10 cellular contexts compared by ENCODE assay signal in the genomic region with DNA sequence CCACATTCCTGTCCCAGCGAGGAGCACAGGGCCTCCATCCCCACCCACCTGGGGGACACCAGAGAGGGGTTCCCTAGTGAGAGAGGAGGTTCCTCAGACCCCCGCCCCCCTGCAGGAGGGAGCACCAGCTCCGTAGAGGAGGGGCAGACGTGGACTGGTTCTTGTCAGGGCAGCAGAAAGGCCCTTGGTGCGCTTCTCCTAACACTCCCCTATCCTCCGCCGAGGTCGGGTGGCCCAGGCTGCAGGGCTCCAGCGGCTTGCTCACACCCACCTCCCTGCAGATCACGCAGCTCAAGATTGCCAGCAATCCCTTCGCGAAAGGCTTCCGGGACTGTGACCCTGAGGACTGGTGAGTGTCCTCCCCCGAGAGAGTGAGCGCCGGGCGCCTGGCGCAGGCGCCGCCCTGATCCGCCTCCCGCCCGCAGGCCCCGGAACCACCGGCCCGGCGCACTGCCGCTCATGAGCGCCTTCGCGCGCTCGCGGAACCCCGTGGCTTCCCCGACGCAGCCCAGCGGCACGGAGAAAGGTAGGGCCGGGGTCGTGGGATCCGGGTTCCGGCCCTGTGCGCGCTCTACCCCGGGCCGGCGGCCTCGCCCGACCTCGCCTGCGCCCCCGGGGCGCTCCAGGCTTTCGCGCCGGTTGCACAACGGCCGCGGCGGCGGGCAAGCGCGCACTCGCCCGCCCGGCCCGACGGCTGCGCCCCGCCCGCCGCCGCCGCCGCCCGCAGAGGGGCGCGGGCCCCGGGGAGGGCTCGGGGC. TPM values are rescaled to one million over a fixed set of nuclear protein-coding genes. Genes with fewer than 3 reads are reported as not detected.
A peak's percentile ranks its signal among the peaks of the same experiment; 100 is the strongest.
DNase-seq lines count a peak whose midpoint lies in the region; ATAC-seq and TF ChIP-seq lines count a peak whose summit lies in the region.
"Had no signal": no experiment of that assay in that cellular context is flagged by ENCODE, and none has a peak within 500 bp of the region (broad histone marks: within the 10 kb centered on the region; RNA-seq: fewer than 3 reads in every experiment).

No MANE protein-coding gene starts in this region.

- no peak overlapping the region for H3K27ac Mint-ChIP-seq in activated CD4-positive, alpha-beta T cell treated with anti-CD3 and anti-CD28 coated beads for 36 hours
- no peak overlapping the region for H3K27ac Mint-ChIP-seq in T-helper 17 cell
- no peak overlapping the region for H3K27ac Mint-ChIP-seq in stimulated activated memory B cell treated with anti-CD40 and anti-IgM and Interleukin-4, amounts not matched to agents 10 μg/mL and 1 μg/mL and 100 μg/mL, for 72 hours

- no peaks in the 10 kb centered on the region for H3K36me3 ChIP-seq in heart right ventricle

- ATAC-seq in activated CD4-positive, alpha-beta T cell treated with anti-CD3 and anti-CD28 coated beads for 36 hours, result peak; percentile 15
- ATAC-seq in T-helper 17 cell, result peak; percentile 52
- ATAC-seq in heart right ventricle, result peak in 3 of 8 donors; percentile 27 to 65 (median 43)
- ATAC-seq in stimulated activated memory B cell treated with anti-CD40 and anti-IgM and Interleukin-4, amounts not matched to agents 10 μg/mL and 1 μg/mL and 100 μg/mL, for 72 hours, result no peak
- no peak for ATAC-seq in HG02759 (IDR thresholded peaks at IDR 0.05; ENCODE audit: unreplicated experiment)

- POLR2A ChIA-PET in activated CD4-positive, alpha-beta T cell treated with anti-CD3 and anti-CD28 coated beads for 36 hours (lab: Charles Lee), result no interaction called here

- peaks cover 85 to 97% (median 96%) of the 10 kb centered on the region in 7 donors for H3K27me3 ChIP-seq in heart right ventricle

- peaks cover 7 to 28% (median 19%) of the 10 kb centered on the region in 9 donors for H3K4me1 ChIP-seq in heart right ventricle

- WGBS in heart right ventricle, 2 donors, result 2% methylated on average over 66 to 81 of the region's 81 CpGs

- no peaks in the 10 kb centered on the region for H3K9me3 Mint-ChIP-seq in activated CD4-positive, alpha-beta T cell treated with anti-CD3 and anti-CD28 coated beads for 36 hours (ENCODE audit: low read depth)
- H3K9me3 Mint-ChIP-seq in stimulated activated memory B cell treated with anti-CD40 and anti-IgM and Interleukin-4, amounts not matched to agents 10 μg/mL and 1 μg/mL and 100 μg/mL, for 72 hours, result no peaks in the 10 kb centered on the region

- H3K9me3 ChIP-seq in T-helper 17 cell (ENCODE audit: control insufficient read depth, low read length, poor library complexity, severe bottlenecking), result no peaks in the 10 kb centered on the region
- no peaks in the 10 kb centered on the region for H3K9me3 ChIP-seq in heart right ventricle

- TF ChIP-seq CTCF in heart right ventricle (IDR thresholded peaks at IDR 0.05), result no peak

- intact Hi-C loops in activated CD4-positive, alpha-beta T cell treated with anti-CD3 and anti-CD28 coated beads for 36 hours (cut with DNase I, micrococcal nuclease), result loop anchor here (2.0 to 5.0 kb wide), 2 partner anchors 33 to 35 kb away; no protein-coding TSS in a partner anchor
- intact Hi-C loops in heart right ventricle (cut with DNase I), result no loop called here

- CTCF ChIA-PET in activated CD4-positive, alpha-beta T cell treated with anti-CD3 and anti-CD28 coated beads for 36 hours (lab: Charles Lee), result no interaction called here

- H3K27me3 Mint-ChIP-seq in activated CD4-positive, alpha-beta T cell treated with anti-CD3 and anti-CD28 coated beads for 36 hours, result peaks cover 55% of the 10 kb centered on the region
- H3K27me3 Mint-ChIP-seq in T-helper 17 cell, result peaks cover 65% of the 10 kb centered on the region
- peaks cover 86% of the 10 kb centered on the region for H3K27me3 Mint-ChIP-seq in stimulated activated memory B cell treated with anti-CD40 and anti-IgM and Interleukin-4, amounts not matched to agents 10 μg/mL and 1 μg/mL and 100 μg/mL, for 72 hours

- H3K4me1 Mint-ChIP-seq in activated CD4-positive, alpha-beta T cell treated with anti-CD3 and anti-CD28 coated beads for 36 hours, result peaks cover 9% of the 10 kb centered on the region
- H3K4me1 Mint-ChIP-seq in T-helper 17 cell, result peaks cover 8% of the 10 kb centered on the region
- peaks cover 29% of the 10 kb centered on the region for H3K4me1 Mint-ChIP-seq in stimulated activated memory B cell treated with anti-CD40 and anti-IgM and Interleukin-4, amounts not matched to agents 10 μg/mL and 1 μg/mL and 100 μg/mL, for 72 hours

- no peaks in the 10 kb centered on the region for H3K36me3 Mint-ChIP-seq in activated CD4-positive, alpha-beta T cell treated with anti-CD3 and anti-CD28 coated beads for 36 hours (ENCODE audit: low read depth)
- peaks cover 13% of the 10 kb centered on the region for H3K36me3 Mint-ChIP-seq in T-helper 17 cell (ENCODE audit: low read depth)
- no peaks in the 10 kb centered on the region for H3K36me3 Mint-ChIP-seq in stimulated activated memory B cell treated with anti-CD40 and anti-IgM and Interleukin-4, amounts not matched to agents 10 μg/mL and 1 μg/mL and 100 μg/mL, for 72 hours

- DNase-seq in activated CD4-positive, alpha-beta T cell treated with anti-CD3 and anti-CD28 coated beads for 36 hours, result peak; percentile 34
- no peak for DNase-seq in activated CD4-positive, alpha-beta T cell treated with anti-CD3 and anti-CD28 coated beads for 4 hours
- DNase-seq in T-helper 17 cell (no peak), heart right ventricle (peak in 1 of 2 donors; percentile 37), COLO829 (ENCODE audit: low spot score) (no peak), kidney tubule cell (ENCODE audit: low spot score) (no peak)
- DNase-seq: NCI-H2171 had no signal

- peak overlapping the region in 1 of 10 donors; percentile 10 for H3K27ac ChIP-seq in heart right ventricle

- H3K4me3 ChIP-seq in heart right ventricle, result peak overlapping the region in 9 of 10 donors; percentile 15 to 47 (median 37)

- H3K4me3 Mint-ChIP-seq in activated CD4-positive, alpha-beta T cell treated with anti-CD3 and anti-CD28 coated beads for 36 hours, result no peak overlapping the region
- peak overlapping the region; percentile 74 for H3K4me3 Mint-ChIP-seq in T-helper 17 cell
- peak overlapping the region; percentile 47 for H3K4me3 Mint-ChIP-seq in stimulated activated memory B cell treated with anti-CD40 and anti-IgM and Interleukin-4, amounts not matched to agents 10 μg/mL and 1 μg/mL and 100 μg/mL, for 72 hours

RNA-seq across cellular contexts. Expression of a gene that starts 5.1 kb away (rescaled TPM):
- not detected for total RNA-seq in activated CD4-positive, alpha-beta T cell treated with anti-CD3 and anti-CD28 coated beads for 36 hours
- total RNA-seq in T-helper 17 cell (not detected), heart right ventricle (1 to 10 TPM in 5 of 10 donors, under 1 TPM in 5; 0.53 to 1.8 (median 1.0) TPM)
- 1 to 10 TPM in 1 of 2 donors, under 1 TPM in 1; 0.61 to 1.0 TPM for polyA plus RNA-seq in heart right ventricle
- total RNA-seq: activated CD8-positive, alpha-beta memory T cell treated with anti-CD3 and anti-CD28 coated beads for 36 hours had no signal

RNA-seq across cellular contexts. Expression of a gene that starts 42.3 kb away (rescaled TPM):
- not detected for total RNA-seq in activated CD4-positive, alpha-beta T cell treated with anti-CD3 and anti-CD28 coated beads for 36 hours
- total RNA-seq in T-helper 17 cell (100 to 1,000 TPM in 1 of 2 donors, 1 to 10 TPM in 1; 3.5 to 113 TPM), heart right ventricle (10 to 100 TPM in 1 of 10 donors, 1 to 10 TPM in 3, not detected in 6; 5.3 to 13.4 (median 6.4) TPM)
- polyA plus RNA-seq in heart right ventricle, result 10 to 100 TPM; 12.4 to 56.1 TPM

RNA-seq across cellular contexts. Expression of a gene that starts 51.4 kb away (rescaled TPM):
- total RNA-seq in activated CD4-positive, alpha-beta T cell treated with anti-CD3 and anti-CD28 coated beads for 36 hours, result 1 to 10 TPM in 1 of 2 experiments, under 1 TPM in 1; 0.94 to 1.5 TPM
- total RNA-seq in T-helper 17 cell (10 to 100 TPM in 1 of 2 donors, 1 to 10 TPM in 1; 2.8 to 54.7 TPM), heart right ventricle (100 to 1,000 TPM in 8 of 10 donors, 10 to 100 TPM in 2; 60.9 to 218 (median 144) TPM)
- 100 to 1,000 TPM in 1 of 2 donors, 10 to 100 TPM in 1; 56.5 to 104 TPM for polyA plus RNA-seq in heart right ventricle

Comparison
In these comparisons a context has a peak if more than half of its experiments do, and no peak if none do; other contexts are left out.
1. ATAC-seq: peak in activated CD4-positive, alpha-beta T cell treated with anti-CD3 and anti-CD28 coated beads for 36 hours (single experiment) and T-helper 17 cell (single experiment); none in stimulated activated memory B cell treated with anti-CD40 and anti-IgM and Interleukin-4, amounts not matched to agents 10 μg/mL and 1 μg/mL and 100 μg/mL, for 72 hours (single experiment) and HG02759 (single experiment).
2. intact Hi-C loops: an anchor here in activated CD4-positive, alpha-beta T cell treated with anti-CD3 and anti-CD28 coated beads for 36 hours (2.0 to 5.0 kb wide); none called in heart right ventricle.